In genomic region chr2:75248581-75248980, GRCh38 we compare ENCODE assay signal across 8 cellular contexts. TPM values are rescaled to one million over a fixed set of nuclear protein-coding genes. Genes with fewer than 3 reads are reported as not detected.
"Had no signal": no experiment of that assay in that cellular context is flagged by ENCODE, and none has a peak within 500 bp of the region (broad histone marks: within the 10 kb centered on the region; RNA-seq: fewer than 3 reads in every experiment).

No MANE protein-coding gene starts in this region.

RNA-seq across cellular contexts. Expression of gene TACR1, which starts 49.3 kb away (rescaled TPM):
- total RNA-seq: activated CD8-positive, alpha-beta memory T cell treated with anti-CD3 and anti-CD28 coated beads for 36 hours; activated T-cell treated with anti-CD3 and anti-CD28 coated beads, Interleukin-2, amount 50 U/mL, for 72 hours; cardiac muscle cell; chondrocyte; dermis blood vessel endothelial cell; endothelial cell of umbilical vein; glomerular endothelial cell; T-helper 17 cell had no signal
- polyA plus RNA-seq: cardiac muscle cell, endothelial cell of umbilical vein had no signal
